ENCODE assay signal across 22 cellular contexts in the genomic region with DNA sequence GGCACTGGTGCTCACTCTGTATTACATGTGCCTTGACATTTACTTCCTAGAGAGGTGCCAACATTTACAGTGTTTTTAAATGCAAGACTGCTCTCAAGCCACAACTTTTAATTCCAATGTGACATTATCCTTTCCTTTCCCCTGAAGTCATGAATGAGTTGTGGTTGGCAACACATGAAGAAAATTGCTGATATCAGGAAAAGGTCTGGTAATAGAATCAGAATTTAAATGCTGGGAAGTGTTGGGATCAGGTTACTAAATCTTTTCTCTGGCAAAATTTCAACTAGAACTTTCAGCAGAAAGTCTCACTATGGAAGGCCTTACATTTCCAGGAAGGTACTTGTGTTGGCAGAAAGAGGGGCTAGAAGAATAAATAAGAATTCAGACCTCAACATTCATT. TPM values are rescaled to one million over a fixed set of nuclear protein-coding genes. Genes with fewer than 3 reads are reported as not detected.
DNase-seq lines count a peak whose midpoint lies in the region; ATAC-seq and TF ChIP-seq lines count a peak whose summit lies in the region.
"Had no signal": no experiment of that assay in that cellular context is flagged by ENCODE, and none has a peak within 500 bp of the region (broad histone marks: within the 10 kb centered on the region; RNA-seq: fewer than 3 reads in every experiment).

No MANE protein-coding gene starts in this region.

- no peak overlapping the region for H3K27ac ChIP-seq in HEK293 (ENCODE audit: extremely low read depth, low read depth, low read length)
- no peak overlapping the region for H3K27ac ChIP-seq in CD4-positive, alpha-beta T cell (ENCODE audit: low read depth, low read length)
- H3K27ac ChIP-seq: neural progenitor cell had no signal

- intact Hi-C loops in CD4-positive, alpha-beta T cell (cut with DNase I, micrococcal nuclease), result no loop called here

- H3K27me3 Mint-ChIP-seq in CD4-positive, alpha-beta T cell, result peaks cover 17% of the 10 kb centered on the region

- H3K36me3 Mint-ChIP-seq in CD4-positive, alpha-beta T cell (ENCODE audit: low read depth), result no peaks in the 10 kb centered on the region
- H3K36me3 Mint-ChIP-seq: CD4-positive, CD25-positive, alpha-beta regulatory T cell; neural progenitor cell had no signal

- H3K4me3 ChIP-seq in HEK293 (ENCODE audit: low read depth, low read length), result no peak overlapping the region
- H3K4me3 ChIP-seq: MG63, neural progenitor cell had no signal

- no peaks in the 10 kb centered on the region for H3K36me3 ChIP-seq in HEK293 (ENCODE audit: control insufficient read depth in 2 of 2, insufficient read depth in 1 of 2, low read length in 2 of 2)
- H3K36me3 ChIP-seq: MG63, neural progenitor cell had no signal

- H3K9me3 ChIP-seq in HEK293 (ENCODE audit: control insufficient read depth, insufficient read depth, low read depth, low read length), result no peaks in the 10 kb centered on the region
- no peaks in the 10 kb centered on the region for H3K9me3 ChIP-seq in CD4-positive, alpha-beta T cell (ENCODE audit: control insufficient read depth, low read length)
- H3K9me3 ChIP-seq: MG63 had no signal

- no peak overlapping the region for H3K27ac Mint-ChIP-seq in CD4-positive, alpha-beta T cell
- H3K27ac Mint-ChIP-seq: activated CD8-positive, alpha-beta T cell treated with anti-CD3 and anti-CD28 coated beads, Interleukin-2, amount 10 ng/mL, durations not matched to agents 7 days and 5 days; CD4-positive, CD25-positive, alpha-beta regulatory T cell; neural progenitor cell had no signal

- no peak overlapping the region for H3K4me3 Mint-ChIP-seq in CD4-positive, alpha-beta T cell
- H3K4me3 Mint-ChIP-seq: activated CD8-positive, alpha-beta T cell treated with anti-CD3 and anti-CD28 coated beads, Interleukin-2, amount 10 ng/mL, durations not matched to agents 7 days and 5 days; CD4-positive, CD25-positive, alpha-beta regulatory T cell; neural progenitor cell had no signal

- peak; percentile 16 for DNase-seq in DMS 273 treated with DMSO at 0.1 percent for 48 hours (lab: John Stamatoyannopoulos, UW)
- peak; percentile 85 for DNase-seq in astrocyte of the hippocampus (ENCODE audit: low read depth, low spot score)
- peak; percentile 59 for DNase-seq in iris pigment epithelial cell (ENCODE audit: low read depth)
- DNase-seq in LoVo (ENCODE audit: low spot score), result no peak
- no peak for DNase-seq in NCI-H82 (lab: John Stamatoyannopoulos, UW)
- DNase-seq in EL, result no peak
- DNase-seq in CD4-positive, alpha-beta T cell, result no peak
- DNase-seq: activated CD4-positive, alpha-beta T cell treated with anti-CD3 and anti-CD28 coated beads for 1 hour; activated CD8-positive, alpha-beta T cell treated with anti-CD3 and anti-CD28 coated beads, Interleukin-2, amount 10 ng/mL, durations not matched to agents 7 days and 5 days; activated gamma-delta T cell treated with Interleukin-2 at 50 U/mL for 16 hours; caudate nucleus; CD4-positive, CD25-positive, alpha-beta regulatory T cell; DMS153; MG63; NCI-H146; NCI-H2171 treated with DMSO at 0.1 percent for 48 hours; NCI-H524 treated with DMSO at 0.1 percent for 48 hours; stimulated activated CD4-positive, alpha-beta T cell treated with anti-CD3 and anti-CD28 coated beads, Interleukin-2, amount 100 ng/mL, for 48 hours; stimulated activated naive CD4-positive, alpha-beta T cell had no signal

- CTCF ChIA-PET in HEK293 (lab: Yijun Ruan, JAX), result no interaction called here
- CTCF ChIA-PET in CD4-positive, alpha-beta T cell (lab: Charles Lee), result no interaction called here

- no peaks in the 10 kb centered on the region for H3K9me3 Mint-ChIP-seq in CD4-positive, alpha-beta T cell
- H3K9me3 Mint-ChIP-seq: CD4-positive, CD25-positive, alpha-beta regulatory T cell; neural progenitor cell had no signal

- peaks cover 4% of the 10 kb centered on the region for H3K27me3 ChIP-seq in CD4-positive, alpha-beta T cell (ENCODE audit: control insufficient read depth, insufficient read depth, low read length)
- H3K27me3 ChIP-seq: MG63, neural progenitor cell had no signal

- POLR2A ChIA-PET in HEK293 (lab: Yijun Ruan, JAX), result no interaction called here
- POLR2A ChIA-PET in CD4-positive, alpha-beta T cell (lab: Charles Lee), result no interaction called here

- no peak for TF ChIP-seq CTCF in HEK293 (tag by site-specific recombination; IDR thresholded peaks at IDR 0.05)
- TF ChIP-seq CTCF in CD4-positive, alpha-beta T cell (IDR thresholded peaks at IDR 0.05), result no peak

- H3K4me1 Mint-ChIP-seq in CD4-positive, alpha-beta T cell (ENCODE audit: low read depth), result no peaks in the 10 kb centered on the region
- H3K4me1 Mint-ChIP-seq: neural progenitor cell had no signal

- ATAC-seq in CD4-positive, alpha-beta T cell (ENCODE audit: poor library complexity), result no peak
- ATAC-seq: activated CD8-positive, alpha-beta T cell treated with anti-CD3 and anti-CD28 coated beads, Interleukin-2, amount 10 ng/mL, durations not matched to agents 7 days and 5 days; Right ventricle myocardium inferior had no signal

- H3K4me1 ChIP-seq in HEK293 (ENCODE audit: control insufficient read depth, insufficient read depth, low read length), result peaks cover 7% of the 10 kb centered on the region
- H3K4me1 ChIP-seq: neural progenitor cell had no signal

TF ChIP-seq in HEK293, 187 proteins besides CTCF, POLR2A, EP300 and RAD21:
- TF ChIP-seq ZNF404 (tag by site-specific recombination; IDR thresholded peaks at IDR 0.05), result no peak
- TF ChIP-seq, protein P1, sequence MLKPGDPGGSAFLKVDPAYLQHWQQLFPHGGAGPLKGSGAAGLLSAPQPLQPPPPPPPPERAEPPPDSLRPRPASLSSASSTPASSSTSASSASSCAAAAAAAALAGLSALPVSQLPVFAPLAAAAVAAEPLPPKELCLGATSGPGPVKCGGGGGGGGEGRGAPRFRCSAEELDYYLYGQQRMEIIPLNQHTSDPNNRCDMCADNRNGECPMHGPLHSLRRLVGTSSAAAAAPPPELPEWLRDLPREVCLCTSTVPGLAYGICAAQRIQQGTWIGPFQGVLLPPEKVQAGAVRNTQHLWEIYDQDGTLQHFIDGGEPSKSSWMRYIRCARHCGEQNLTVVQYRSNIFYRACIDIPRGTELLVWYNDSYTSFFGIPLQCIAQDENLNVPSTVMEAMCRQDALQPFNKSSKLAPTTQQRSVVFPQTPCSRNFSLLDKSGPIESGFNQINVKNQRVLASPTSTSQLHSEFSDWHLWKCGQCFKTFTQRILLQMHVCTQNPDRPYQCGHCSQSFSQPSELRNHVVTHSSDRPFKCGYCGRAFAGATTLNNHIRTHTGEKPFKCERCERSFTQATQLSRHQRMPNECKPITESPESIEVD (tag by site-specific recombination; IDR thresholded peaks at IDR 0.05), result peak; percentile 39; the same call in 1 of the 2 replicates
TF ChIP-seq in HEK293: peak in this region for 1.

RNA-seq across cellular contexts. Expression of a gene that starts 10.6 kb away (rescaled TPM):
- 1 to 10 TPM; 5.1 to 5.9 TPM for total RNA-seq in CD4-positive, alpha-beta T cell

Comparison
In these comparisons a context has a peak if more than half of its experiments do, and no peak if none do; other contexts are left out.
1. DNase-seq: peak in DMS 273 treated with DMSO at 0.1 percent for 48 hours (single experiment), astrocyte of the hippocampus (single experiment) and iris pigment epithelial cell (single experiment); none in LoVo (single experiment), NCI-H82 (single experiment), EL (single experiment) and CD4-positive, alpha-beta T cell (0 of 10).